ENCODE assay signal across 30 cellular contexts in the genomic region with DNA sequence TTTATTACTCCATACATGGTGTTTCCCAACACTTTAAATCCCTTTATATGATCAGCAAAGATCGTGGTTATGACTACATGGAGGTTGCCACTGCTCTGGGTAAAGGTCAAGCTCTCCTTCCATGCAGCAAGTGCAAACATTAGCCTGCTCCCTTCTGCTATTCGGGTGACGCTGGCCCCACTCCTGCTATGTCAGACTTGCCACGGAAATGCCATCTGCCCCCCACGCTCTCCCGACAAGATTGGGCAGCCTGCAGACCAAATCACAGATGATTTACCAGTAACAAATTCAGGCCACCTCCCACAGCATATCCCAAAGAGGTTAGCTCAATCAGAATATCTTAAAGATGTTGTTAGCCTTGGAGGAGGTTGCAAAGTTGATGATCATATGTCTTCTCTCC.
"Had no signal": no experiment of that assay in that cellular context is flagged by ENCODE, and none has a peak within 500 bp of the region (broad histone marks: within the 10 kb centered on the region; RNA-seq: fewer than 3 reads in every experiment).

No MANE protein-coding gene starts in this region.

- H3K36me3 ChIP-seq: brain microvascular endothelial cell, breast epithelium had no signal

- FAIRE-seq: astrocyte, TTC549 had no signal

- H3K9me3 ChIP-seq: body of pancreas, breast epithelium had no signal

- H3K4me3 ChIP-seq: body of pancreas, breast epithelium had no signal

- H3K4me1 ChIP-seq: body of pancreas, breast epithelium had no signal

- H3K27me3 ChIP-seq: brain microvascular endothelial cell had no signal

- DNase-seq: activated B cell treated with CpG ODN at 0.5 μM for 24 hours; activated CD4-positive, alpha-beta memory T cell treated with anti-CD3 and anti-CD28 coated beads for 36 hours; activated CD4-positive, alpha-beta T cell treated with anti-CD3 and anti-CD28 coated beads for 4 hours; activated CD4-positive, alpha-beta T cell treated with anti-CD3 and anti-CD28 coated beads, Interleukin-2, amount 10 ng/mL, durations not matched to agents 24 days and 14 days; activated CD4-positive, alpha-beta T cell treated with anti-CD3 and anti-CD28 coated beads, Interleukin-2, amount 50 U/mL, for 1 hour; activated CD4-positive, alpha-beta T cell treated with anti-CD3 and anti-CD28 coated beads, Interleukin-2, amount 50 U/mL, for 4 hours; activated CD4-positive, CD25-positive, alpha-beta regulatory T cell treated with anti-CD3 and anti-CD28 coated beads, Interleukin-2, amount 50 U/mL, for 72 hours; activated CD8-positive, alpha-beta memory T cell treated with anti-CD3 and anti-CD28 coated beads, Interleukin-2, amount 50 U/mL, for 4 hours; activated CD8-positive, alpha-beta T cell treated with anti-CD3 and anti-CD28 coated beads for 36 hours; activated effector memory CD4-positive, alpha-beta T cell treated with Interleukin-2 at 50 U/mL for 16 hours; activated gamma-delta T cell; activated naive CD4-positive, alpha-beta T cell treated with anti-CD3 and anti-CD28 coated beads, Interleukin-2, amount 10 ng/mL, durations not matched to agents 7 days and 5 days; activated naive CD4-positive, alpha-beta T cell treated with Interleukin-2 at 50 U/mL for 16 hours; activated naive CD8-positive, alpha-beta T cell treated with anti-CD3 and anti-CD28 coated beads, Interleukin-2, amount 10 ng/mL, durations not matched to agents 7 days and 5 days; activated naive CD8-positive, alpha-beta T cell treated with anti-CD3 and anti-CD28 coated beads, Interleukin-2, amount 50 U/mL, for 24 hours; activated T-cell treated with anti-CD3 and anti-CD28 coated beads for 4 hours; activated T-cell treated with anti-CD3 and anti-CD28 coated beads, Interleukin-2, amount 50 U/mL, for 1 hour; activated T-cell treated with anti-CD3 and anti-CD28 coated beads, Interleukin-2, amount 50 U/mL, for 48 hours; aorta; body of pancreas; brain microvascular endothelial cell; central memory CD4-positive, alpha-beta T cell; SW 1271; T-helper 1 cell; T-helper 2 cell; T-helper 9 cell had no signal

- ATAC-seq: activated CD8-positive, alpha-beta T cell treated with anti-CD3 and anti-CD28 coated beads for 36 hours; activated naive CD8-positive, alpha-beta T cell treated with anti-CD3 and anti-CD28 coated beads, Interleukin-2, amount 50 U/mL, for 24 hours; body of pancreas had no signal

- H3K27ac ChIP-seq: body of pancreas, brain microvascular endothelial cell, breast epithelium, VCaP had no signal
